In genomic region chr1:201025571-201026002, GRCh38 we compare ENCODE assay signal across 7 cellular contexts. TPM values are rescaled to one million over a fixed set of nuclear protein-coding genes. Genes with fewer than 3 reads are reported as not detected.
DNase-seq lines count a peak whose midpoint lies in the region; ATAC-seq and TF ChIP-seq lines count a peak whose summit lies in the region.

No MANE protein-coding gene starts in this region.

- H3K4me3 ChIP-seq in mesenchymal stem cell (ENCODE audit: insufficient read depth in 1 of 2, low read depth in 1 of 2, low read length in 2 of 2), result no peak overlapping the region
- no peak overlapping the region for H3K4me3 ChIP-seq in testis
- no peak overlapping the region for H3K4me3 ChIP-seq in breast epithelium

- H4K8ac ChIP-seq in mesenchymal stem cell (ENCODE audit: low read length), result no peak overlapping the region

- H3K27ac ChIP-seq in mesenchymal stem cell (ENCODE audit: low read length, poor library complexity, severe bottlenecking) (no peak overlapping the region), testis (no peak overlapping the region), breast epithelium (no peak overlapping the region)

- H3K4me1 ChIP-seq in mesenchymal stem cell (ENCODE audit: control insufficient read depth, insufficient read depth, low read depth, low read length), result peaks cover 32% of the 10 kb centered on the region
- H3K4me1 ChIP-seq in testis, result peaks cover 11% of the 10 kb centered on the region
- no peaks in the 10 kb centered on the region for H3K4me1 ChIP-seq in breast epithelium

- peak overlapping the region in 1 of 2 experiments; percentile 38 for H3K18ac ChIP-seq in mesenchymal stem cell (ENCODE audit: low read depth in 1 of 2, low read length in 2 of 2)

- TF ChIP-seq CTCF in GM10248 (IDR thresholded peaks at IDR 0.05; ENCODE audit: control extremely low read depth, extremely low read depth, low read depth, missing control alignments) (peak; percentile 43), activated B cell treated with CpG ODN at 0.5 μM for 24 hours (IDR thresholded peaks at IDR 0.05) (no peak), testis (IDR thresholded peaks at IDR 0.05) (no peak), breast epithelium (IDR thresholded peaks at IDR 0.05) (no peak)

- intact Hi-C loops in activated B cell treated with CpG ODN at 0.5 μM for 24 hours (cut with micrococcal nuclease), result loop anchor here (1.0 to 10.0 kb wide), 2 partner anchors 18 to 479 kb away; partner anchors contain the start of gene CSRP1
- intact Hi-C loops in testis (cut with DNase I; ENCODE audit: low total_unique reads), result no loop called here
- intact Hi-C loops in breast epithelium (cut with DNase I; ENCODE audit: low total_unique reads), result no loop called here

- H3K27me3 Mint-ChIP-seq in activated B cell treated with CpG ODN at 0.5 μM for 24 hours, result no peaks in the 10 kb centered on the region

- ATAC-seq in HG02885 (IDR thresholded peaks at IDR 0.05; ENCODE audit: poor library complexity, unreplicated experiment) (peak; percentile 17), activated B cell treated with CpG ODN at 0.5 μM for 24 hours (ENCODE audit: low read depth) (no peak)

- no peak overlapping the region for H2BK120ac ChIP-seq in mesenchymal stem cell (ENCODE audit: low read depth, low read length)

- H2BK15ac ChIP-seq in mesenchymal stem cell (ENCODE audit: low read depth, poor library complexity, severe bottlenecking), result no peak overlapping the region

- H3K4ac ChIP-seq in mesenchymal stem cell (ENCODE audit: low read depth in 1 of 2, low read length in 2 of 2), result no peak overlapping the region

- no peak overlapping the region for H2BK5ac ChIP-seq in mesenchymal stem cell (ENCODE audit: low read depth, low read length, poor library complexity, severe bottlenecking)

- no peak overlapping the region for H3K23ac ChIP-seq in mesenchymal stem cell (ENCODE audit: low read length in 2 of 2)

- TF ChIP-seq POLR2A in testis (IDR thresholded peaks at IDR 0.05) (no peak), breast epithelium (IDR thresholded peaks at IDR 0.05) (no peak)

- POLR2A ChIA-PET in GM10248 (lab: Yijun Ruan, JAX), result no interaction called here
- POLR2A ChIA-PET in activated B cell treated with CpG ODN at 0.5 μM for 24 hours (lab: Charles Lee), result interaction anchor here (1.0 to 1.8 kb wide), 3 partner anchors 8 to 356 kb away, joined by 4 to 9 read pairs (median 7); partner anchors contain the start of gene DDX59

- WGBS in mesenchymal stem cell, result 10% methylated on average over 7 of the region's 7 CpGs
- 73 to 86% methylated on average over 6 to 7 of the region's 7 CpGs for WGBS in testis, 2 donors

- H2BK12ac ChIP-seq in mesenchymal stem cell (ENCODE audit: low read length in 2 of 2), result peak overlapping the region in 1 of 2 experiments; percentile 66

- H3K4me3 Mint-ChIP-seq in activated B cell treated with CpG ODN at 0.5 μM for 24 hours, result peak overlapping the region; percentile 7

- H3K79me1 ChIP-seq in mesenchymal stem cell (replicated peaks; ENCODE audit: low read length, poor library complexity, severe bottlenecking), result peaks cover 9% of the 10 kb centered on the region

- H2AFZ ChIP-seq in mesenchymal stem cell (ENCODE audit: low read depth, low read length), result no peak overlapping the region

- peak; percentile 47 for DNase-seq in GM10248 (ENCODE audit: extremely low spot score)
- no peak for DNase-seq in activated B cell treated with CpG ODN at 0.5 μM for 24 hours
- DNase-seq in mesenchymal stem cell, result peak; percentile 57
- no peak for DNase-seq in testis
- no peak for DNase-seq in cerebellum (ENCODE audit: low spot score)
- DNase-seq in breast epithelium (ENCODE audit: low spot score in 2 of 2), result no peak

- CTCF ChIA-PET in GM10248 (lab: Yijun Ruan, JAX), result interaction anchor here (0.7 to 14.7 kb wide), 22 partner anchors 7 to 158 kb away, joined by 3 to 182 read pairs (median 4); no protein-coding TSS in a partner anchor
- CTCF ChIA-PET in activated B cell treated with CpG ODN at 0.5 μM for 24 hours (lab: Charles Lee), result interaction anchor here (0.8 to 2.9 kb wide), 9 partner anchors 9 to 93 kb away, joined by 3 to 12 read pairs (median 5); no protein-coding TSS in a partner anchor

- no peak overlapping the region for H3K14ac ChIP-seq in mesenchymal stem cell (ENCODE audit: low read length in 2 of 2)

- H3K4me1 Mint-ChIP-seq in activated B cell treated with CpG ODN at 0.5 μM for 24 hours, result peaks cover 58% of the 10 kb centered on the region

- H4K91ac ChIP-seq in mesenchymal stem cell (ENCODE audit: low read length), result no peak overlapping the region

- H3K9me3 ChIP-seq in mesenchymal stem cell (ENCODE audit: control insufficient read depth, low read length) (no peaks in the 10 kb centered on the region), testis (no peaks in the 10 kb centered on the region), breast epithelium (no peaks in the 10 kb centered on the region)

- peaks cover 3% of the 10 kb centered on the region for H3K36me3 Mint-ChIP-seq in activated B cell treated with CpG ODN at 0.5 μM for 24 hours (ENCODE audit: low read depth)

- H3K27ac Mint-ChIP-seq in activated B cell treated with CpG ODN at 0.5 μM for 24 hours, result peak overlapping the region; percentile 15

- H3K36me3 ChIP-seq in mesenchymal stem cell (ENCODE audit: control insufficient read depth in 1 of 2, insufficient read depth in 2 of 2, low read depth in 1 of 2, low read length in 2 of 2) (no peaks in the 10 kb centered on the region), testis (ENCODE audit: low read depth, missing control alignments) (no peaks in the 10 kb centered on the region), breast epithelium (no peaks in the 10 kb centered on the region)

- H3K9me3 Mint-ChIP-seq in activated B cell treated with CpG ODN at 0.5 μM for 24 hours, result no peaks in the 10 kb centered on the region

- peaks cover 0 to 13% of the 10 kb centered on the region in 2 experiments for H3K27me3 ChIP-seq in mesenchymal stem cell (ENCODE audit: control insufficient read depth in 1 of 2, insufficient read depth in 1 of 2, low read length in 2 of 2)
- H3K27me3 ChIP-seq in testis, result no peaks in the 10 kb centered on the region
- no peaks in the 10 kb centered on the region for H3K27me3 ChIP-seq in breast epithelium

- H3K9ac ChIP-seq in mesenchymal stem cell (ENCODE audit: low read length), result no peak overlapping the region

- no peak overlapping the region for H3K4me2 ChIP-seq in mesenchymal stem cell (ENCODE audit: low read length, poor library complexity, severe bottlenecking)

- no peak overlapping the region for H2AK5ac ChIP-seq in mesenchymal stem cell (ENCODE audit: low read length, severe bottlenecking)

RNA-seq across cellular contexts. Expression of gene KIF21B, which starts 2.1 kb away (rescaled TPM):
- 28.1 and 31.8 TPM in 2 replicates for total RNA-seq in activated B cell treated with CpG ODN at 0.5 μM for 24 hours
- polyA plus RNA-seq in mesenchymal stem cell (2013, experiment 1 of 2), result 1.1 TPM
- 1.1 TPM for polyA plus RNA-seq in mesenchymal stem cell (2013, experiment 2 of 2)
- total RNA-seq in testis, result 10 to 100 TPM; 23.3 to 32.7 TPM
- 32.3 TPM for polyA plus RNA-seq in testis (ENCODE audit: insufficient read depth, low read depth, low replicate concordance)
- total RNA-seq in cerebellum, result 101 TPM
- total RNA-seq in breast epithelium, result 1 to 10 TPM in 2 of 3 donors, under 1 TPM in 1; 0.96 to 2.6 (median 1.3) TPM

Comparison
In these comparisons a context has a peak if more than half of its experiments do, and no peak if none do; other contexts are left out.
1. DNase-seq: peak in GM10248 (single experiment) and mesenchymal stem cell (single experiment); none in activated B cell treated with CpG ODN at 0.5 μM for 24 hours (single experiment), testis (single experiment), cerebellum (single experiment) and breast epithelium (0 of 2).